Comparison of ENCODE assay signal across 18 cellular contexts in genomic region chr2:55917117-55917516, GRCh38. TPM values are rescaled to one million over a fixed set of nuclear protein-coding genes. Genes with fewer than 3 reads are reported as not detected.
DNase-seq lines count a peak whose midpoint lies in the region; ATAC-seq and TF ChIP-seq lines count a peak whose summit lies in the region.
"Had no signal": no experiment of that assay in that cellular context is flagged by ENCODE, and none has a peak within 500 bp of the region (broad histone marks: within the 10 kb centered on the region; RNA-seq: fewer than 3 reads in every experiment).

No MANE protein-coding gene starts in this region.

- no peak for TF ChIP-seq CTCF in IMR-90 (conservative IDR thresholded peaks at IDR 0.05; ENCODE audit: low read depth, low read length)
- TF ChIP-seq CTCF in osteoblast (IDR thresholded peaks at IDR 0.05; ENCODE audit: extremely low read depth, low read depth, low read length) = no peak
- TF ChIP-seq CTCF in nephron progenitor cell (IDR thresholded peaks at IDR 0.05) = no peak

- DNase-seq in IMR-90 (no peak), osteoblast (ENCODE audit: insufficient read length, low spot score, missing footprints) (no peak), NCI-H226 (no peak), NCI-H82 (lab: John Stamatoyannopoulos, UW) (no peak), nephron progenitor cell (no peak)
- DNase-seq in stimulated activated CD4-positive, alpha-beta T cell treated with anti-CD3 and anti-CD28 coated beads, Interleukin-2, amount 100 ng/mL, for 24 hours = no peak
- DNase-seq: CD8-positive, alpha-beta memory T cell; GF-D8; H7; Kasumi-1; NCI-H1417; NCI-H1930; NCI-H2171; NCI-H510A; SIG-M5; T-helper 9 cell had no signal

- peak overlapping the region; percentile 33; the same call in 1 of the 2 replicates for H2BK120ac ChIP-seq in IMR-90 (ENCODE audit: low read depth, low read length)

- H4K20me1 ChIP-seq in IMR-90 (ENCODE audit: insufficient read depth, low read length) (peaks cover 2% of the 10 kb centered on the region; the same call in 1 of the 2 replicates), osteoblast (ENCODE audit: insufficient read depth, low read length) (peaks cover 32% of the 10 kb centered on the region)

- H3K27me3 Mint-ChIP-seq in nephron progenitor cell (ENCODE audit: low read depth, poor library complexity) = peaks cover 6% of the 10 kb centered on the region

- peaks cover 7% of the 10 kb centered on the region for H3K9me1 ChIP-seq in IMR-90 (ENCODE audit: insufficient read depth, low read length)

- H3K4me1 ChIP-seq in IMR-90 (ENCODE audit: control insufficient read depth, insufficient read depth, low read length) = peaks cover 8% of the 10 kb centered on the region
- peaks cover 64% of the 10 kb centered on the region for H3K4me1 ChIP-seq in osteoblast (ENCODE audit: insufficient read depth, low read length)

- H3K36me3 Mint-ChIP-seq in nephron progenitor cell (ENCODE audit: low read depth) = no peaks in the 10 kb centered on the region
- H3K36me3 Mint-ChIP-seq: CD8-positive, alpha-beta memory T cell had no signal

- H3K9me3 ChIP-seq in IMR-90 (ENCODE audit: control insufficient read depth, insufficient read depth, low read length) = no peaks in the 10 kb centered on the region
- no peaks in the 10 kb centered on the region for H3K9me3 ChIP-seq in osteoblast (ENCODE audit: low read depth, low read length)

- no peak for TF ChIP-seq RAD21 in IMR-90 (IDR thresholded peaks at IDR 0.05; ENCODE audit: low read length)

- CTCF ChIA-PET in IMR-90 (lab: Yijun Ruan, JAX) = interaction anchor here (1.1 to 1.3 kb wide), 2 partner anchors 9 to 145 kb away, joined by 3 to 4 read pairs; no protein-coding TSS in a partner anchor

- no peak overlapping the region for H3K4ac ChIP-seq in IMR-90 (ENCODE audit: low read depth, low read length)

- in situ Hi-C loops in IMR-90 (cut with MboI; ENCODE audit: low sequenced_read_pairs) = no loop called here

- BruUV-seq in IMR-90 (replicated peaks; lab: Mats Ljungman, UMichigan) = no TSS peak

- H3K27ac ChIP-seq in IMR-90 (ENCODE audit: insufficient read depth, low read length) (peak overlapping the region; percentile 54; the same call in 1 of the 2 replicates), osteoblast (ENCODE audit: low read depth, low read length) (no peak overlapping the region)

- peak overlapping the region; percentile 28; the same call in 1 of the 2 replicates for H4K91ac ChIP-seq in IMR-90 (ENCODE audit: insufficient read depth, low read depth, low read length)

- no peak overlapping the region for H3K56ac ChIP-seq in IMR-90 (ENCODE audit: extremely low read depth, insufficient read depth, low read length)

- H3K14ac ChIP-seq in IMR-90 (replicated peaks; ENCODE audit: low read depth, low read length) = no peak overlapping the region

- no peak overlapping the region for H3K4me3 Mint-ChIP-seq in nephron progenitor cell
- H3K4me3 Mint-ChIP-seq: CD8-positive, alpha-beta memory T cell had no signal

- WGBS in IMR-90 (ENCODE audit: extremely low coverage in 2 of 2, insufficient read length in 1 of 2), 2 experiments = 73% methylated on average over 2 of the region's 5 CpGs; no CpG with 5 or more reads in 1 of the 2 experiments

- peaks cover 29% of the 10 kb centered on the region for H3K36me3 ChIP-seq in IMR-90 (ENCODE audit: control insufficient read depth, insufficient read depth, low read length)
- H3K36me3 ChIP-seq in osteoblast (ENCODE audit: insufficient read depth, low read length) = peaks cover 91% of the 10 kb centered on the region

- dilution Hi-C loops in IMR-90 (cut with HindIII; ENCODE audit: low sequenced_read_pairs, unreplicated experiment) = no loop called here

- peak overlapping the region; percentile 70 for H3K18ac ChIP-seq in IMR-90 (ENCODE audit: low read depth, low read length)

- H3K4me2 ChIP-seq in IMR-90 (ENCODE audit: low read depth, low read length) (peak overlapping the region; percentile 21; the same call in 1 of the 2 replicates), osteoblast (ENCODE audit: insufficient read depth, low read length) (peak overlapping the region; percentile 32)

- no peak overlapping the region for H3K4me3 ChIP-seq in IMR-90 (ENCODE audit: insufficient read depth, low read depth, low read length)
- H3K4me3 ChIP-seq in osteoblast (ENCODE audit: insufficient read depth, low read length) = peak overlapping the region; percentile 17

- H4K5ac ChIP-seq in IMR-90 (ENCODE audit: low read depth, low read length) = peak overlapping the region; percentile 49; the same call in 1 of the 2 replicates

- H3K9ac ChIP-seq in IMR-90 (ENCODE audit: low read depth, low read length) = no peak overlapping the region

- no peaks in the 10 kb centered on the region for H3K27me3 ChIP-seq in IMR-90 (ENCODE audit: control insufficient read depth, insufficient read depth, low read length)
- H3K27me3 ChIP-seq in osteoblast (ENCODE audit: insufficient read depth, low read length) = no peaks in the 10 kb centered on the region

- POLR2A ChIA-PET in IMR-90 (lab: Charles Lee; ENCODE audit: unreplicated experiment) = no interaction called here

- H3K27ac Mint-ChIP-seq in nephron progenitor cell = no peak overlapping the region
- H3K27ac Mint-ChIP-seq: CD8-positive, alpha-beta memory T cell had no signal

- ATAC-seq in GM19025 (IDR thresholded peaks at IDR 0.05; ENCODE audit: low read depth, unreplicated experiment) = peak; percentile 69
- ATAC-seq in HG02798 (IDR thresholded peaks at IDR 0.05; ENCODE audit: poor library complexity, unreplicated experiment) = peak; percentile 81
- ATAC-seq in IMR-90 (ENCODE audit: low read depth) = no peak

- H4K8ac ChIP-seq in IMR-90 (ENCODE audit: low read depth in 2 of 2, low read length in 2 of 2) = peak overlapping the region in 1 of 2 experiments; percentile 3; a peak in 1 of 4 replicates

- no peak overlapping the region for H2AK5ac ChIP-seq in IMR-90 (ENCODE audit: low read depth, low read length)

- no peak for TF ChIP-seq POLR2A in IMR-90 (IDR thresholded peaks at IDR 0.05; ENCODE audit: low read depth, low read length)

- H3K9me3 Mint-ChIP-seq in nephron progenitor cell = no peaks in the 10 kb centered on the region

- H2AK9ac ChIP-seq in IMR-90 (replicated peaks; ENCODE audit: low read depth, low read length, poor library complexity) = no peak overlapping the region

- no peak overlapping the region for H2BK15ac ChIP-seq in IMR-90 (ENCODE audit: low read depth, low read length)

- H2BK20ac ChIP-seq in IMR-90 (ENCODE audit: low read depth, low read length) = no peak overlapping the region

- H3K4me1 Mint-ChIP-seq in nephron progenitor cell = peaks cover 4% of the 10 kb centered on the region
- H3K4me1 Mint-ChIP-seq: CD8-positive, alpha-beta memory T cell had no signal

- no peak overlapping the region for H3K23ac ChIP-seq in IMR-90 (ENCODE audit: low read depth, low read length)

- H2AFZ ChIP-seq in IMR-90 (replicated peaks; ENCODE audit: low read length, poor library complexity) = no peak overlapping the region
- no peak overlapping the region for H2AFZ ChIP-seq in osteoblast (ENCODE audit: low read length)

- H2BK5ac ChIP-seq in IMR-90 (ENCODE audit: low read depth, low read length, poor library complexity, severe bottlenecking) = peak overlapping the region; percentile 66

- peaks cover 23 to 40% of the 10 kb centered on the region in 2 experiments for H3K79me1 ChIP-seq in IMR-90 (ENCODE audit: low read depth in 1 of 2, low read length in 2 of 2)

- intact Hi-C loops in IMR-90 (cut with micrococcal nuclease) = loop anchor here (2.0 kb wide), 2 partner anchors 16 to 74 kb away; no protein-coding TSS in a partner anchor

- peaks cover 79% of the 10 kb centered on the region for H3K79me2 ChIP-seq in osteoblast (ENCODE audit: insufficient read depth, low read length)

TF ChIP-seq in IMR-90, 13 proteins besides CTCF, POLR2A, EP300 and RAD21:
- TF ChIP-seq SMC3 (IDR thresholded peaks at IDR 0.05; ENCODE audit: low read depth, low read length) = no peak
- TF ChIP-seq MXI1 (IDR thresholded peaks at IDR 0.05; ENCODE audit: borderline replicate concordance, low read depth, low read length) = no peak
- TF ChIP-seq FOS (IDR thresholded peaks at IDR 0.05; ENCODE audit: low read depth, low read length) = no peak
- no peak for TF ChIP-seq MAZ (IDR thresholded peaks at IDR 0.05; ENCODE audit: borderline replicate concordance, low read depth, low read length)
- TF ChIP-seq CEBPB (IDR thresholded peaks at IDR 0.05; ENCODE audit: low read depth, low read length) = no peak
- no peak for TF ChIP-seq RCOR1 (IDR thresholded peaks at IDR 0.05; ENCODE audit: insufficient replicate concordance, low read length)
- TF ChIP-seq MAFK (IDR thresholded peaks at IDR 0.05; ENCODE audit: low read depth, low read length) = no peak
- TF ChIP-seq RFX5 (IDR thresholded peaks at IDR 0.05; ENCODE audit: low read depth, low read length) = no peak

RNA-seq across cellular contexts. Expression of gene EFEMP1, which starts 6.5 kb away (rescaled TPM):
- 164 and 214 TPM in 2 replicates for total RNA-seq in IMR-90 (2012; rRNA removed)
- polyA plus RNA-seq in IMR-90 (2012; rRNA removed) = 198 and 219 TPM in 2 replicates
- polyA plus RNA-seq in IMR-90 (2012; cell fraction: cytosol; rRNA removed) = 314 and 322 TPM in 2 replicates
- 132 and 323 TPM in 2 replicates for polyA plus RNA-seq in IMR-90 (2012; cell fraction: nucleus; rRNA removed; ENCODE audit: low replicate concordance)
- 1,402 and 1,564 TPM in 2 replicates for total RNA-seq in osteoblast
- total RNA-seq: CD8-positive, alpha-beta memory T cell had no signal
- polyA plus RNA-seq: CD8-positive, alpha-beta memory T cell had no signal
